28 cellular contexts compared by ENCODE assay signal in the genomic region with DNA sequence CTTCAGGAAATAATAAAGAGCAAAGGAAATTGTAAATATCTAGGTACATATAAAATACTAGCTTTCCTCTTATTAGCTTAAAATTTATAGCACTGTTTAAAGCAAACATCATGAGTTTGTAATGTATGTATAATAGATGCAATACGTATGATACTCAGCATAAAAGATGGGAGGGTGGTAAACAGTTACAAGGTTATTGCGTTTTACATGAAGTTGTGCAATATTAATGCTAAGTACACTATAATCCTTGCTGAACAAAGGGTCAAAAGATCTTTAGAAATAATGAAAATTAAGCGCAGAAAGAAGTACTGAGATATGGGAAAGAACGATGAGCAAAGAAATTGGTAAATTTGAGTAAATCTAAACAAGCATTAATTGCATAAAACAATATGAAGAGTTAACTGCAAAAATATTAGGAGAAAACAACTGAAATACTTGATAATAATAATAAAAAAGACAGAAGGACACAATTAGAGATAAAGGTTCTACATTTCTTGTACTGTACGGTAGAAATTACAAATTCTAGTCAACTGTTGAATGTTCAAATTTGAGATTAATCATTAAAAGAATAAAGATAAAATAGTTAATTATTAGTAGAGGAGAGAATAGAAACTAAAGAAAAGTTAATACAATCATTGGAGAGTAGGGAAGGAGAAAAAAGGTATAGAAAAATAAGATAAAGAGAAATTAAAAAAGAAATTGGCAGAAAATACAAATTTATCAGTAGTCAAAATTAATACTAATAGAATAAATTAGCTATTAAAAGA. TPM values are rescaled to one million over a fixed set of nuclear protein-coding genes. Genes with fewer than 3 reads are reported as not detected.
DNase-seq lines count a peak whose midpoint lies in the region; ATAC-seq, FAIRE-seq and TF ChIP-seq lines count a peak whose summit lies in the region.
"Had no signal": no experiment of that assay in that cellular context is flagged by ENCODE, and none has a peak within 500 bp of the region (broad histone marks: within the 10 kb centered on the region; RNA-seq: fewer than 3 reads in every experiment).

No MANE protein-coding gene starts in this region.

- no peaks in the 10 kb centered on the region for H3K9me3 Mint-ChIP-seq in activated T-cell treated with anti-CD3 and anti-CD28 coated beads, Interleukin-2, amount 50 U/mL, for 4 hours
- H3K9me3 Mint-ChIP-seq: CD8-positive, alpha-beta memory T cell had no signal

- no peak for FAIRE-seq in K562 (lab: Jason Lieb, UNC)
- peak; percentile 67 for FAIRE-seq in pancreas (lab: Jason Lieb, UNC)
- FAIRE-seq: A204.1, GM19239 had no signal

- CTCF ChIA-PET in IMR-90 (lab: Yijun Ruan, JAX), result no interaction called here
- CTCF ChIA-PET in K562 (lab: Yijun Ruan, JAX; ENCODE audit: low intra/inter-chr PET ratio), result no interaction called here

- no peak overlapping the region for H2AFZ ChIP-seq in IMR-90 (replicated peaks; ENCODE audit: low read length, poor library complexity)
- H2AFZ ChIP-seq in K562 (ENCODE audit: low read depth, low read length), result no peak overlapping the region
- H2AFZ ChIP-seq: GM23248 had no signal

- POLR2A ChIA-PET in IMR-90 (lab: Charles Lee; ENCODE audit: unreplicated experiment), result no interaction called here
- POLR2A ChIA-PET in K562 (lab: Yijun Ruan, JAX), result no interaction called here

- ATAC-seq in IMR-90 (ENCODE audit: low read depth) (no peak), K562 (no peak), pancreas (peak in 1 of 4 donors; percentile 22), HG03097 (IDR thresholded peaks at IDR 0.05; ENCODE audit: low FRiP score, unreplicated experiment) (no peak)
- no peak for ATAC-seq in activated T-cell treated with anti-CD3 and anti-CD28 coated beads, Interleukin-2, amount 50 U/mL, for 4 hours

- no peak overlapping the region for H3K4ac ChIP-seq in IMR-90 (ENCODE audit: low read depth, low read length)

- BruUV-seq in IMR-90 (replicated peaks; lab: Mats Ljungman, UMichigan) (no TSS peak), K562 (replicated peaks; lab: Mats Ljungman, UMichigan) (no TSS peak)

- no peak overlapping the region for H3K27ac ChIP-seq in IMR-90 (ENCODE audit: insufficient read depth, low read length)
- no peak overlapping the region for H3K27ac ChIP-seq in K562 (ENCODE audit: extremely low read depth, low read depth, low read length)
- H3K27ac ChIP-seq in pancreas, result no peak overlapping the region
- H3K27ac ChIP-seq: C4-2B, GM23248, HL-60, KMS-11 had no signal

- TF ChIP-seq EP300 in K562 (IDR thresholded peaks at IDR 0.05; ENCODE audit: low read length), result no peak

- dilution Hi-C loops in IMR-90 (cut with HindIII; ENCODE audit: low sequenced_read_pairs, unreplicated experiment), result no loop called here

- no peaks in the 10 kb centered on the region for H3K36me3 ChIP-seq in IMR-90 (ENCODE audit: control insufficient read depth, insufficient read depth, low read length)
- no peaks in the 10 kb centered on the region for H3K36me3 ChIP-seq in K562 (ENCODE audit: control insufficient read depth, insufficient read depth, low read length)
- no peaks in the 10 kb centered on the region for H3K36me3 ChIP-seq in pancreas

- H3K9ac ChIP-seq in IMR-90 (ENCODE audit: low read depth, low read length), result no peak overlapping the region
- no peak overlapping the region for H3K9ac ChIP-seq in K562 (ENCODE audit: insufficient read depth in 1 of 2, low read depth in 2 of 2, low read length in 2 of 2)
- H3K9ac ChIP-seq: GM23248, KMS-11 had no signal

- H3K4me1 ChIP-seq in IMR-90 (ENCODE audit: control insufficient read depth, insufficient read depth, low read length) (peaks cover 2% of the 10 kb centered on the region; the same call in 1 of the 2 replicates), K562 (replicated peaks in 1 of 2; ENCODE audit: control insufficient read depth in 2 of 2, insufficient read depth in 2 of 2, low read length in 2 of 2) (no peaks in the 10 kb centered on the region), pancreas (peaks cover 0 to 12% (median 0%) of the 10 kb centered on the region in 3 donors)

- H3K79me2 ChIP-seq in K562 (ENCODE audit: control insufficient read depth, insufficient read depth, low read length), result no peaks in the 10 kb centered on the region

- H3K4me2 ChIP-seq in IMR-90 (ENCODE audit: low read depth, low read length), result no peak overlapping the region
- H3K4me2 ChIP-seq in K562 (ENCODE audit: insufficient read depth, low read length), result no peak overlapping the region
- H3K4me2 ChIP-seq: KMS-11 had no signal

- H3K9me3 ChIP-seq in IMR-90 (ENCODE audit: control insufficient read depth, insufficient read depth, low read length), result no peaks in the 10 kb centered on the region
- H3K9me3 ChIP-seq in K562 (replicated peaks; ENCODE audit: control insufficient read depth, insufficient read depth, low read depth, low read length), result no peaks in the 10 kb centered on the region
- H3K9me3 ChIP-seq in pancreas, result no peaks in the 10 kb centered on the region

- WGBS in IMR-90 (ENCODE audit: extremely low coverage in 2 of 2, insufficient read length in 1 of 2), 2 experiments, result no CpG with 5 or more reads among the region's 5 CpGs
- 2% methylated on average over 5 of the region's 5 CpGs for WGBS in K562 (ENCODE audit: insufficient coverage, low coverage, missing lambda C conversion rate)
- 57 to 65% methylated on average over 5 of the region's 5 CpGs for WGBS in pancreas, 2 donors

- no peak overlapping the region for H2AK5ac ChIP-seq in IMR-90 (ENCODE audit: low read depth, low read length)

- H3K9me1 ChIP-seq in IMR-90 (ENCODE audit: insufficient read depth, low read length) (no peaks in the 10 kb centered on the region), K562 (ENCODE audit: control insufficient read depth, insufficient read depth, low read length) (no peaks in the 10 kb centered on the region)

- H3K18ac ChIP-seq in IMR-90 (ENCODE audit: low read depth, low read length), result no peak overlapping the region

- no peak overlapping the region for H2BK20ac ChIP-seq in IMR-90 (ENCODE audit: low read depth, low read length)

- H2AK9ac ChIP-seq in IMR-90 (replicated peaks; ENCODE audit: low read depth, low read length, poor library complexity), result no peak overlapping the region

- H3K4me3 Mint-ChIP-seq in activated T-cell treated with anti-CD3 and anti-CD28 coated beads, Interleukin-2, amount 50 U/mL, for 4 hours, result no peak overlapping the region
- H3K4me3 Mint-ChIP-seq: CD8-positive, alpha-beta memory T cell; H9 had no signal

- H3K79me1 ChIP-seq in IMR-90 (ENCODE audit: low read depth in 1 of 2, low read length in 2 of 2), result no peaks in the 10 kb centered on the region

- intact Hi-C loops in IMR-90 (cut with micrococcal nuclease), result no loop called here
- intact Hi-C loops in K562 (cut with micrococcal nuclease), result no loop called here
- intact Hi-C loops in pancreas (cut with DNase I), result no loop called here

- H2BK5ac ChIP-seq in IMR-90 (ENCODE audit: low read depth, low read length, poor library complexity, severe bottlenecking), result no peak overlapping the region

- no peaks in the 10 kb centered on the region for H3K36me3 Mint-ChIP-seq in activated T-cell treated with anti-CD3 and anti-CD28 coated beads, Interleukin-2, amount 50 U/mL, for 4 hours (ENCODE audit: insufficient read depth)
- H3K36me3 Mint-ChIP-seq: CD8-positive, alpha-beta memory T cell had no signal

- TF ChIP-seq POLR2A in IMR-90 (IDR thresholded peaks at IDR 0.05; ENCODE audit: low read depth, low read length) (no peak), K562 (conservative IDR thresholded peaks at IDR 0.05) (no peak)

- H3K14ac ChIP-seq in IMR-90 (replicated peaks; ENCODE audit: low read depth, low read length), result no peak overlapping the region

- peaks cover 9% of the 10 kb centered on the region for H3K4me1 Mint-ChIP-seq in activated T-cell treated with anti-CD3 and anti-CD28 coated beads, Interleukin-2, amount 50 U/mL, for 4 hours (ENCODE audit: low read depth)
- H3K4me1 Mint-ChIP-seq: CD8-positive, alpha-beta memory T cell; H9 had no signal

- no peak overlapping the region for H3K56ac ChIP-seq in IMR-90 (ENCODE audit: extremely low read depth, insufficient read depth, low read length)

- H3K23ac ChIP-seq in IMR-90 (ENCODE audit: low read depth, low read length), result no peak overlapping the region

- H4K5ac ChIP-seq in IMR-90 (ENCODE audit: low read depth, low read length), result no peak overlapping the region

- TF ChIP-seq RAD21 in IMR-90 (IDR thresholded peaks at IDR 0.05; ENCODE audit: low read length), result no peak
- no peak for TF ChIP-seq RAD21 in K562 (CRISPR knock-in tag; conservative IDR thresholded peaks at IDR 0.05 in 1 of 2, IDR thresholded peaks at IDR 0.05 in 1 of 2)

- H2BK15ac ChIP-seq in IMR-90 (ENCODE audit: low read depth, low read length), result no peak overlapping the region

- no peak overlapping the region for H2BK120ac ChIP-seq in IMR-90 (ENCODE audit: low read depth, low read length)

- H4K91ac ChIP-seq in IMR-90 (ENCODE audit: insufficient read depth, low read depth, low read length), result no peak overlapping the region

- H4K20me1 ChIP-seq in IMR-90 (ENCODE audit: insufficient read depth, low read length) (no peaks in the 10 kb centered on the region), K562 (replicated peaks; ENCODE audit: control insufficient read depth, insufficient read depth, low read length) (no peaks in the 10 kb centered on the region)

- in situ Hi-C loops in IMR-90 (cut with MboI; ENCODE audit: low sequenced_read_pairs) (no loop called here), K562 (cut with MboI) (loop anchor here (10.0 to 25.0 kb wide), 2 partner anchors 198 to 361 kb away; no protein-coding TSS in a partner anchor)

- no peak for TF ChIP-seq CTCF in IMR-90 (conservative IDR thresholded peaks at IDR 0.05; ENCODE audit: low read depth, low read length)
- no peak for TF ChIP-seq CTCF in K562 (IDR thresholded peaks at IDR 0.05 in 2 of 3, conservative IDR thresholded peaks at IDR 0.05 in 1 of 3; ENCODE audit: insufficient read depth in 2 of 3, low read depth in 1 of 3, low read length in 3 of 3)
- TF ChIP-seq CTCF in pancreas (IDR thresholded peaks at IDR 0.05), result no peak

- DNase-seq in IMR-90, result no peak
- DNase-seq in K562 (ENCODE audit: extremely low read depth in 1 of 4, low spot score in 3 of 4), result no peak
- peak; percentile 81 for DNase-seq in iris pigment epithelial cell (ENCODE audit: low read depth)
- no peak for DNase-seq in pancreas
- DNase-seq in activated T-cell treated with anti-CD3 and anti-CD28 coated beads, Interleukin-2, amount 50 U/mL, for 4 hours, result no peak
- no peak for DNase-seq in ecto neural progenitor cell (ENCODE audit: low spot score)
- DNase-seq: Calu3; CD8-positive, alpha-beta memory T cell; GDM1; GM23248; H9; NCI-H1694; NCI-H2081; NCI-H2171; NCI-H345; NCI-H524; NCI-H82; OCI-M1; Right ventricle myocardium superior; SW 1271 had no signal

- no peak overlapping the region for H4K8ac ChIP-seq in IMR-90 (ENCODE audit: low read depth in 2 of 2, low read length in 2 of 2)

- no peak overlapping the region for H3K4me3 ChIP-seq in IMR-90 (ENCODE audit: insufficient read depth, low read depth, low read length)
- H3K4me3 ChIP-seq in K562, result no peak overlapping the region
- H3K4me3 ChIP-seq in pancreas, result no peak overlapping the region
- H3K4me3 ChIP-seq: GM23248 had no signal

- peaks cover 7% of the 10 kb centered on the region; the same call in 1 of the 2 replicates for H3K27me3 ChIP-seq in IMR-90 (ENCODE audit: control insufficient read depth, insufficient read depth, low read length)
- no peaks in the 10 kb centered on the region for H3K27me3 ChIP-seq in K562 (ENCODE audit: control insufficient read depth in 2 of 2, insufficient read depth in 2 of 2, low read length in 2 of 2)
- peaks cover 0 to 4% (median 0%) of the 10 kb centered on the region in 4 donors for H3K27me3 ChIP-seq in pancreas

- H3K27me3 Mint-ChIP-seq in activated T-cell treated with anti-CD3 and anti-CD28 coated beads, Interleukin-2, amount 50 U/mL, for 4 hours (ENCODE audit: low read depth), result peaks cover 8% of the 10 kb centered on the region

RNA-seq across cellular contexts. Expression of a gene that starts 17.9 kb away (rescaled TPM):
- total RNA-seq in IMR-90 (2012; rRNA removed), result 0.18 and 0.28 TPM in 2 replicates
- 0.14 and 0.15 TPM in 2 replicates for polyA plus RNA-seq in IMR-90 (2012; rRNA removed)
- polyA plus RNA-seq in IMR-90 (2012; cell fraction: cytosol; rRNA removed), result 0.03 and 0.07 TPM in 2 replicates
- polyA plus RNA-seq in IMR-90 (2012; cell fraction: nucleus; rRNA removed; ENCODE audit: low replicate concordance), result 0.20 and 0.47 TPM in 2 replicates
- not detected in 2 replicates for total RNA-seq in K562 (2011; cell fraction: chromatin; rRNA removed; ENCODE audit: low replicate concordance)
- not detected in 2 replicates for total RNA-seq in K562 (2011; cell fraction: nucleolus; rRNA removed)
- total RNA-seq in K562 (2011; cell fraction: nucleoplasm; rRNA removed), result not detected in 2 replicates
- total RNA-seq in K562 (2014; rRNA removed), result not detected in 2 replicates
- total RNA-seq in K562 (2014; rRNA removed; fragmentation: Illumina TruSeq; extraction: Trizol), result not detected in 2 replicates
- not detected in 2 replicates for total RNA-seq in K562 (2015; rRNA removed; fragmentation: Illumina TruSeq; extraction: Trizol)
- not detected in 2 replicates for total RNA-seq in K562 (2021)
- polyA plus RNA-seq in K562 (2011; rRNA removed), result not detected in 2 replicates
- not detected in 2 replicates for polyA plus RNA-seq in K562 (2011; cell fraction: cytosol; rRNA removed)
- polyA plus RNA-seq in K562 (2011; cell fraction: nucleus; rRNA removed), result not detected in 2 replicates
- not detected in 2 replicates for polyA plus RNA-seq in K562 (2012)
- polyA plus RNA-seq in K562 (2014; fragmentation: Illumina TruSeq; extraction: Trizol), result not detected in 2 replicates
- not detected for polyA plus RNA-seq in K562 (2014; fragmentation: Nextera tagmentation; extraction: Ambion mirVana)
- polyA plus RNA-seq in K562 (2014; rRNA removed), result not detected in 2 replicates
- not detected in 2 replicates for polyA minus RNA-seq in K562 (2011; rRNA and poly(A)+ RNA removed)
- not detected in 2 replicates for polyA minus RNA-seq in K562 (2011; cell fraction: cytosol; rRNA and poly(A)+ RNA removed)
- polyA minus RNA-seq in K562 (2011; cell fraction: nucleus; rRNA and poly(A)+ RNA removed), result not detected in 2 replicates
- total RNA-seq in pancreas, result under 1 TPM in 4 of 6 donors, not detected in 2; 0.06 to 0.16 (median 0.10) TPM
- under 1 TPM in 1 of 2 donors, not detected in 1; 0.02 TPM for polyA plus RNA-seq in pancreas
- 1 to 10 TPM in 1 of 3 donors, under 1 TPM in 2; 0.42 to 1.1 (median 0.73) TPM for total RNA-seq in activated T-cell treated with anti-CD3 and anti-CD28 coated beads, Interleukin-2, amount 50 U/mL, for 4 hours
- total RNA-seq: CD8-positive, alpha-beta memory T cell; Daoy; H9; SK-MEL-5 had no signal
